ENCODE assay signal across 1 cellular context in the genomic region with DNA sequence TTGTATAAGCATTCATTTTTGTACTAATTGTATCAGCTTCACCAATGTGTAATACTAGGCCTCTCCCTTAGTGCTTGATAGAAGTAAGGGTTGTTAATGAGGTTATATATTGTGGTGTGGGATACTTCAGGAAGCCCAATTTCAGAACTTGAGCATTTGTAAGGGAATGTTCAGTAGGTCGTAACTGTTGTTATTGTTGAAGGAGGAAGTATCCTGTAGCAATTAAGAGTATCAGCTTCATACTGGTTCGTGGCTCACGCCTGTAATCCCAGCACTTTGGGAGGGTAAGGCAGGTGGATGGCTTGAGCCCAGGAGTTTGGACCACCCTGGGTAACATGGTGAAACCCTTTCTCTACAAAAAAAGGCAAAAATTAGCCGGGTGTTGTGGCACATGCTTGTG.
TF ChIP-seq lines count a peak whose summit lies in the region.

No MANE protein-coding gene starts in this region.

TF ChIP-seq in GM12878, 131 proteins besides CTCF, POLR2A, EP300 and RAD21:
- no peak for TF ChIP-seq YY1 (IDR thresholded peaks at IDR 0.05; ENCODE audit: low read depth, low read length)
- TF ChIP-seq STAT3 (IDR thresholded peaks at IDR 0.05; ENCODE audit: low read depth, low read length), result no peak
- TF ChIP-seq SRF (IDR thresholded peaks at IDR 0.05; ENCODE audit: low read depth in 2 of 2, low read length in 2 of 2), result no peak
- TF ChIP-seq, protein P1, sequence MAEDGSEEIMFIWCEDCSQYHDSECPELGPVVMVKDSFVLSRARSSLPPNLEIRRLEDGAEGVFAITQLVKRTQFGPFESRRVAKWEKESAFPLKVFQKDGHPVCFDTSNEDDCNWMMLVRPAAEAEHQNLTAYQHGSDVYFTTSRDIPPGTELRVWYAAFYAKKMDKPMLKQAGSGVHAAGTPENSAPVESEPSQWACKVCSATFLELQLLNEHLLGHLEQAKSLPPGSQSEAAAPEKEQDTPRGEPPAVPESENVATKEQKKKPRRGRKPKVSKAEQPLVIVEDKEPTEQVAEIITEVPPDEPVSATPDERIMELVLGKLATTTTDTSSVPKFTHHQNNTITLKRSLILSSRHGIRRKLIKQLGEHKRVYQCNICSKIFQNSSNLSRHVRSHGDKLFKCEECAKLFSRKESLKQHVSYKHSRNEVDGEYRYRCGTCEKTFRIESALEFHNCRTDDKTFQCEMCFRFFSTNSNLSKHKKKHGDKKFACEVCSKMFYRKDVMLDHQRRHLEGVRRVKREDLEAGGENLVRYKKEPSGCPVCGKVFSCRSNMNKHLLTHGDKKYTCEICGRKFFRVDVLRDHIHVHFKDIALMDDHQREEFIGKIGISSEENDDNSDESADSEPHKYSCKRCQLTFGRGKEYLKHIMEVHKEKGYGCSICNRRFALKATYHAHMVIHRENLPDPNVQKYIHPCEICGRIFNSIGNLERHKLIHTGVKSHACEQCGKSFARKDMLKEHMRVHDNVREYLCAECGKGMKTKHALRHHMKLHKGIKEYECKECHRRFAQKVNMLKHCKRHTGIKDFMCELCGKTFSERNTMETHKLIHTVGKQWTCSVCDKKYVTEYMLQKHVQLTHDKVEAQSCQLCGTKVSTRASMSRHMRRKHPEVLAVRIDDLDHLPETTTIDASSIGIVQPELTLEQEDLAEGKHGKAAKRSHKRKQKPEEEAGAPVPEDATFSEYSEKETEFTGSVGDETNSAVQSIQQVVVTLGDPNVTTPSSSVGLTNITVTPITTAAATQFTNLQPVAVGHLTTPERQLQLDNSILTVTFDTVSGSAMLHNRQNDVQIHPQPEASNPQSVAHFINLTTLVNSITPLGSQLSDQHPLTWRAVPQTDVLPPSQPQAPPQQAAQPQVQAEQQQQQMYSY (CRISPR knock-in tag; IDR thresholded peaks at IDR 0.05), result no peak
- no peak for TF ChIP-seq SMAD1 (IDR thresholded peaks at IDR 0.05; ENCODE audit: low read depth, partially characterized antibody)
- no peak for TF ChIP-seq MYC (IDR thresholded peaks at IDR 0.05; ENCODE audit: insufficient read depth, insufficient read length, insufficient replicate concordance, low read length, severe bottlenecking)
- TF ChIP-seq, protein P2, sequence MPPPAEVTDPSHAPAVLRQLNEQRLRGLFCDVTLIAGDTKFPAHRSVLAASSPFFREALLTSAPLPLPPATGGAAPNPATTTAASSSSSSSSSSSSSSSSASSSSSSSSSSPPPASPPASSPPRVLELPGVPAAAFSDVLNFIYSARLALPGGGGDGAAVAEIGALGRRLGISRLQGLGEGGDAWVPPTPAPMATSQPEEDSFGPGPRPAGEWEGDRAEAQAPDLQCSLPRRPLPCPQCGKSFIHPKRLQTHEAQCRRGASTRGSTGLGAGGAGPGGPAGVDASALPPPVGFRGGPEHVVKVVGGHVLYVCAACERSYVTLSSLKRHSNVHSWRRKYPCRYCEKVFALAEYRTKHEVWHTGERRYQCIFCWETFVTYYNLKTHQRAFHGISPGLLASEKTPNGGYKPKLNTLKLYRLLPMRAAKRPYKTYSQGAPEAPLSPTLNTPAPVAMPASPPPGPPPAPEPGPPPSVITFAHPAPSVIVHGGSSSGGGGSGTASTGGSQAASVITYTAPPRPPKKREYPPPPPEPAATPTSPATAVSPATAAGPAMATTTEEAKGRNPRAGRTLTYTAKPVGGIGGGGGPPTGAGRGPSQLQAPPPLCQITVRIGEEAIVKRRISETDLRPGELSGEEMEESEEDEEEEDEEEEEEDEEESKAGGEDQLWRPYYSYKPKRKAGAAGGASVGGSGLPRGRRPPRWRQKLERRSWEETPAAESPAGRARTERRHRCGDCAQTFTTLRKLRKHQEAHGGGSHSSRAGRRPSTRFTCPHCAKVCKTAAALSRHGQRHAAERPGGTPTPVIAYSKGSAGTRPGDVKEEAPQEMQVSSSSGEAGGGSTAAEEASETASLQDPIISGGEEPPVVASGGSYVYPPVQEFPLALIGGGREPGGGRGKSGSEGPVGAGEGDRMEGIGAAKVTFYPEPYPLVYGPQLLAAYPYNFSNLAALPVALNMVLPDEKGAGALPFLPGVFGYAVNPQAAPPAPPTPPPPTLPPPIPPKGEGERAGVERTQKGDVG (CRISPR knock-in tag; IDR thresholded peaks at IDR 0.05), result no peak
- no peak for TF ChIP-seq SUPT20H (IDR thresholded peaks at IDR 0.05; ENCODE audit: borderline replicate concordance, control insufficient read depth, low read depth, low read length)
- TF ChIP-seq NR2F1 (conservative IDR thresholded peaks at IDR 0.05), result no peak
- TF ChIP-seq, protein P3, sequence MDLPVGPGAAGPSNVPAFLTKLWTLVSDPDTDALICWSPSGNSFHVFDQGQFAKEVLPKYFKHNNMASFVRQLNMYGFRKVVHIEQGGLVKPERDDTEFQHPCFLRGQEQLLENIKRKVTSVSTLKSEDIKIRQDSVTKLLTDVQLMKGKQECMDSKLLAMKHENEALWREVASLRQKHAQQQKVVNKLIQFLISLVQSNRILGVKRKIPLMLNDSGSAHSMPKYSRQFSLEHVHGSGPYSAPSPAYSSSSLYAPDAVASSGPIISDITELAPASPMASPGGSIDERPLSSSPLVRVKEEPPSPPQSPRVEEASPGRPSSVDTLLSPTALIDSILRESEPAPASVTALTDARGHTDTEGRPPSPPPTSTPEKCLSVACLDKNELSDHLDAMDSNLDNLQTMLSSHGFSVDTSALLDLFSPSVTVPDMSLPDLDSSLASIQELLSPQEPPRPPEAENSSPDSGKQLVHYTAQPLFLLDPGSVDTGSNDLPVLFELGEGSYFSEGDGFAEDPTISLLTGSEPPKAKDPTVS (IDR thresholded peaks at IDR 0.05; ENCODE audit: low read depth, low read length), result no peak
- no peak for TF ChIP-seq TARDBP (IDR thresholded peaks at IDR 0.05; ENCODE audit: borderline replicate concordance)
- no peak for TF ChIP-seq IRF4 (IDR thresholded peaks at IDR 0.05; ENCODE audit: low read depth, low read length)
- TF ChIP-seq EZH2 (IDR thresholded peaks at IDR 0.05; ENCODE audit: borderline replicate concordance, control insufficient read depth, low read depth, low read length), result no peak
- TF ChIP-seq EED (IDR thresholded peaks at IDR 0.05; ENCODE audit: low read depth), result no peak
- TF ChIP-seq, protein P4, sequence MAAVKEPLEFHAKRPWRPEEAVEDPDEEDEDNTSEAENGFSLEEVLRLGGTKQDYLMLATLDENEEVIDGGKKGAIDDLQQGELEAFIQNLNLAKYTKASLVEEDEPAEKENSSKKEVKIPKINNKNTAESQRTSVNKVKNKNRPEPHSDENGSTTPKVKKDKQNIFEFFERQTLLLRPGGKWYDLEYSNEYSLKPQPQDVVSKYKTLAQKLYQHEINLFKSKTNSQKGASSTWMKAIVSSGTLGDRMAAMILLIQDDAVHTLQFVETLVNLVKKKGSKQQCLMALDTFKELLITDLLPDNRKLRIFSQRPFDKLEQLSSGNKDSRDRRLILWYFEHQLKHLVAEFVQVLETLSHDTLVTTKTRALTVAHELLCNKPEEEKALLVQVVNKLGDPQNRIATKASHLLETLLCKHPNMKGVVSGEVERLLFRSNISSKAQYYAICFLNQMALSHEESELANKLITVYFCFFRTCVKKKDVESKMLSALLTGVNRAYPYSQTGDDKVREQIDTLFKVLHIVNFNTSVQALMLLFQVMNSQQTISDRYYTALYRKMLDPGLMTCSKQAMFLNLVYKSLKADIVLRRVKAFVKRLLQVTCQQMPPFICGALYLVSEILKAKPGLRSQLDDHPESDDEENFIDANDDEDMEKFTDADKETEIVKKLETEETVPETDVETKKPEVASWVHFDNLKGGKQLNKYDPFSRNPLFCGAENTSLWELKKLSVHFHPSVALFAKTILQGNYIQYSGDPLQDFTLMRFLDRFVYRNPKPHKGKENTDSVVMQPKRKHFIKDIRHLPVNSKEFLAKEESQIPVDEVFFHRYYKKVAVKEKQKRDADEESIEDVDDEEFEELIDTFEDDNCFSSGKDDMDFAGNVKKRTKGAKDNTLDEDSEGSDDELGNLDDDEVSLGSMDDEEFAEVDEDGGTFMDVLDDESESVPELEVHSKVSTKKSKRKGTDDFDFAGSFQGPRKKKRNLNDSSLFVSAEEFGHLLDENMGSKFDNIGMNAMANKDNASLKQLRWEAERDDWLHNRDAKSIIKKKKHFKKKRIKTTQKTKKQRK (IDR thresholded peaks at IDR 0.05; ENCODE audit: low read depth, low read length), result no peak
